2 cellular contexts compared by ENCODE assay signal in genomic region chr1:151347523-151348246, GRCh38.
TF ChIP-seq lines count a peak whose summit lies in the region.

No MANE protein-coding gene starts in this region.

TF ChIP-seq in GM23338, 12 proteins besides CTCF, POLR2A, EP300 and RAD21 (continued from another document):
- TF ChIP-seq, protein P1, sequence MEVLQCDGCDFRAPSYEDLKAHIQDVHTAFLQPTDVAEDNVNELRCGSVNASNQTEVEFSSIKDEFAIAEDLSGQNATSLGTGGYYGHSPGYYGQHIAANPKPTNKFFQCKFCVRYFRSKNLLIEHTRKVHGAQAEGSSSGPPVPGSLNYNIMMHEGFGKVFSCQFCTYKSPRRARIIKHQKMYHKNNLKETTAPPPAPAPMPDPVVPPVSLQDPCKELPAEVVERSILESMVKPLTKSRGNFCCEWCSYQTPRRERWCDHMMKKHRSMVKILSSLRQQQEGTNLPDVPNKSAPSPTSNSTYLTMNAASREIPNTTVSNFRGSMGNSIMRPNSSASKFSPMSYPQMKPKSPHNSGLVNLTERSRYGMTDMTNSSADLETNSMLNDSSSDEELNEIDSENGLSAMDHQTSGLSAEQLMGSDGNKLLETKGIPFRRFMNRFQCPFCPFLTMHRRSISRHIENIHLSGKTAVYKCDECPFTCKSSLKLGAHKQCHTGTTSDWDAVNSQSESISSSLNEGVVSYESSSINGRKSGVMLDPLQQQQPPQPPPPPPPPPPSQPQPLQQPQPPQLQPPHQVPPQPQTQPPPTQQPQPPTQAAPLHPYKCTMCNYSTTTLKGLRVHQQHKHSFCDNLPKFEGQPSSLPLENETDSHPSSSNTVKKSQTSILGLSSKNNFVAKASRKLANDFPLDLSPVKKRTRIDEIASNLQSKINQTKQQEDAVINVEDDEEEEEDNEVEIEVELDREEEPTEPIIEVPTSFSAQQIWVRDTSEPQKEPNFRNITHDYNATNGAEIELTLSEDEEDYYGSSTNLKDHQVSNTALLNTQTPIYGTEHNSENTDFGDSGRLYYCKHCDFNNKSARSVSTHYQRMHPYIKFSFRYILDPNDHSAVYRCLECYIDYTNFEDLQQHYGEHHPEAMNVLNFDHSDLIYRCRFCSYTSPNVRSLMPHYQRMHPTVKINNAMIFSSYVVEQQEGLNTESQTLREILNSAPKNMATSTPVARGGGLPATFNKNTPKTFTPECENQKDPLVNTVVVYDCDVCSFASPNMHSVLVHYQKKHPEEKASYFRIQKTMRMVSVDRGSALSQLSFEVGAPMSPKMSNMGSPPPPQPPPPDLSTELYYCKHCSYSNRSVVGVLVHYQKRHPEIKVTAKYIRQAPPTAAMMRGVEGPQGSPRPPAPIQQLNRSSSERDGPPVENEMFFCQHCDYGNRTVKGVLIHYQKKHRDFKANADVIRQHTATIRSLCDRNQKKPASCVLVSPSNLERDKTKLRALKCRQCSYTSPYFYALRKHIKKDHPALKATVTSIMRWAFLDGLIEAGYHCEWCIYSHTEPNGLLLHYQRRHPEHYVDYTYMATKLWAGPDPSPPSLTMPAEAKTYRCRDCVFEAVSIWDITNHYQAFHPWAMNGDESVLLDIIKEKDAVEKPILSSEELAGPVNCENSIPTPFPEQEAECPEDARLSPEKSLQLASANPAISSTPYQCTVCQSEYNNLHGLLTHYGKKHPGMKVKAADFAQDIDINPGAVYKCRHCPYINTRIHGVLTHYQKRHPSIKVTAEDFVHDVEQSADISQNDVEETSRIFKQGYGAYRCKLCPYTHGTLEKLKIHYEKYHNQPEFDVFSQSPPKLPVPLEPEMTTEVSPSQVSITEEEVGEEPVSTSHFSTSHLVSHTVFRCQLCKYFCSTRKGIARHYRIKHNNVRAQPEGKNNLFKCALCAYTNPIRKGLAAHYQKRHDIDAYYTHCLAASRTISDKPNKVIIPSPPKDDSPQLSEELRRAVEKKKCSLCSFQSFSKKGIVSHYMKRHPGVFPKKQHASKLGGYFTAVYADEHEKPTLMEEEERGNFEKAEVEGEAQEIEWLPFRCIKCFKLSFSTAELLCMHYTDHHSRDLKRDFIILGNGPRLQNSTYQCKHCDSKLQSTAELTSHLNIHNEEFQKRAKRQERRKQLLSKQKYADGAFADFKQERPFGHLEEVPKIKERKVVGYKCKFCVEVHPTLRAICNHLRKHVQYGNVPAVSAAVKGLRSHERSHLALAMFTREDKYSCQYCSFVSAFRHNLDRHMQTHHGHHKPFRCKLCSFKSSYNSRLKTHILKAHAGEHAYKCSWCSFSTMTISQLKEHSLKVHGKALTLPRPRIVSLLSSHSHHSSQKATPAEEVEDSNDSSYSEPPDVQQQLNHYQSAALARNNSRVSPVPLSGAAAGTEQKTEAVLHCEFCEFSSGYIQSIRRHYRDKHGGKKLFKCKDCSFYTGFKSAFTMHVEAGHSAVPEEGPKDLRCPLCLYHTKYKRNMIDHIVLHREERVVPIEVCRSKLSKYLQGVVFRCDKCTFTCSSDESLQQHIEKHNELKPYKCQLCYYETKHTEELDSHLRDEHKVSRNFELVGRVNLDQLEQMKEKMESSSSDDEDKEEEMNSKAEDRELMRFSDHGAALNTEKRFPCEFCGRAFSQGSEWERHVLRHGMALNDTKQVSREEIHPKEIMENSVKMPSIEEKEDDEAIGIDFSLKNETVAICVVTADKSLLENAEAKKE (CRISPR knock-in tag; IDR thresholded peaks at IDR 0.05) = no peak
- TF ChIP-seq ZNF331 (CRISPR knock-in tag; IDR thresholded peaks at IDR 0.05; ENCODE audit: low read depth) (no peak), ETS1 (IDR thresholded peaks at IDR 0.05) (no peak), EZH2phosphoT487 (IDR thresholded peaks at IDR 0.05; ENCODE audit: unreplicated experiment) (no peak), ZNF114 (CRISPR knock-in tag; IDR thresholded peaks at IDR 0.05) (no peak), NANOG (IDR thresholded peaks at IDR 0.05; ENCODE audit: borderline replicate concordance) (no peak), STAT1 (IDR thresholded peaks at IDR 0.05; ENCODE audit: unreplicated experiment) (no peak), JUNB (IDR thresholded peaks at IDR 0.05; ENCODE audit: unreplicated experiment) (no peak), CREB1 (CRISPR knock-in tag; IDR thresholded peaks at IDR 0.05; ENCODE audit: low read depth) (no peak)
- TF ChIP-seq, protein P2, sequence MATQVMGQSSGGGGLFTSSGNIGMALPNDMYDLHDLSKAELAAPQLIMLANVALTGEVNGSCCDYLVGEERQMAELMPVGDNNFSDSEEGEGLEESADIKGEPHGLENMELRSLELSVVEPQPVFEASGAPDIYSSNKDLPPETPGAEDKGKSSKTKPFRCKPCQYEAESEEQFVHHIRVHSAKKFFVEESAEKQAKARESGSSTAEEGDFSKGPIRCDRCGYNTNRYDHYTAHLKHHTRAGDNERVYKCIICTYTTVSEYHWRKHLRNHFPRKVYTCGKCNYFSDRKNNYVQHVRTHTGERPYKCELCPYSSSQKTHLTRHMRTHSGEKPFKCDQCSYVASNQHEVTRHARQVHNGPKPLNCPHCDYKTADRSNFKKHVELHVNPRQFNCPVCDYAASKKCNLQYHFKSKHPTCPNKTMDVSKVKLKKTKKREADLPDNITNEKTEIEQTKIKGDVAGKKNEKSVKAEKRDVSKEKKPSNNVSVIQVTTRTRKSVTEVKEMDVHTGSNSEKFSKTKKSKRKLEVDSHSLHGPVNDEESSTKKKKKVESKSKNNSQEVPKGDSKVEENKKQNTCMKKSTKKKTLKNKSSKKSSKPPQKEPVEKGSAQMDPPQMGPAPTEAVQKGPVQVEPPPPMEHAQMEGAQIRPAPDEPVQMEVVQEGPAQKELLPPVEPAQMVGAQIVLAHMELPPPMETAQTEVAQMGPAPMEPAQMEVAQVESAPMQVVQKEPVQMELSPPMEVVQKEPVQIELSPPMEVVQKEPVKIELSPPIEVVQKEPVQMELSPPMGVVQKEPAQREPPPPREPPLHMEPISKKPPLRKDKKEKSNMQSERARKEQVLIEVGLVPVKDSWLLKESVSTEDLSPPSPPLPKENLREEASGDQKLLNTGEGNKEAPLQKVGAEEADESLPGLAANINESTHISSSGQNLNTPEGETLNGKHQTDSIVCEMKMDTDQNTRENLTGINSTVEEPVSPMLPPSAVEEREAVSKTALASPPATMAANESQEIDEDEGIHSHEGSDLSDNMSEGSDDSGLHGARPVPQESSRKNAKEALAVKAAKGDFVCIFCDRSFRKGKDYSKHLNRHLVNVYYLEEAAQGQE (IDR thresholded peaks at IDR 0.05; ENCODE audit: unreplicated experiment) = no peak

TF ChIP-seq in liver, 16 proteins besides CTCF, POLR2A, EP300 and RAD21 (continued from another document):
- TF ChIP-seq, protein P2 (IDR thresholded peaks at IDR 0.05) = no peak
- TF ChIP-seq SP1 (IDR thresholded peaks at IDR 0.05) = no peak
